In the genomic region with DNA sequence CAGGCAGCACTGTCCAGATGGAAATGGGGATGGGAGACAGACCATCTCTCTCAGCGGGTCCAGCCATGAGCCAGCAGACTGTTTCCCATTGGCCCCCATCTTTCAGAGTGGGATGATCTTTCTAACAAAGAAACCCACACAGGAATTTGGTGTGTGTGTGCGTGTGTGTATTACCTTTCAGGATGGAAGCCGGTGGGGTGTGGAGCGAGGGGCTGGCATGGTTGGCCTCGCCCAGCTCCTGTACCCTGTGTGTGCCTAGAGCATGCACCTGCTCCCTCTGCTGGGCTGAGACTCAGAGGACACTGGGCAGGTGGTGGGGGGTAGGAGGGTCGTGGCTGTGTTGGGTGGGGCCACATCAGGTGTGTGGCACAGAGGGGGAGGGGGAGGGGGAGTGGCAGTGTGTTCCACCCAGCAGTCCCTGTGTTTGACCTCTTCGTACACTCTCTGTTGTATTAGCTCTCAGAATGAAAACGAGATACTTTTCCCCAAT, we compare ENCODE assay signal across 19 cellular contexts.
"Had no signal": no experiment of that assay in that cellular context is flagged by ENCODE, and none has a peak within 500 bp of the region (broad histone marks: within the 10 kb centered on the region; RNA-seq: fewer than 3 reads in every experiment).

No MANE protein-coding gene starts in this region.

- H3K27me3 ChIP-seq: adrenal gland, breast epithelium, upper lobe of left lung had no signal

- H3K4me1 Mint-ChIP-seq: central memory CD8-positive, alpha-beta T cell had no signal

- H3K36me3 Mint-ChIP-seq: activated naive CD8-positive, alpha-beta T cell; memory B cell; natural killer cell treated with Interleukin-12 subunit alpha and Interleukin-12 subunit beta and Interleukin-15 and Interleukin-18, amount 100 ng/mL, for 72 hours had no signal

- H3K4me3 ChIP-seq: adrenal gland, breast epithelium, esophagus squamous epithelium, gastroesophageal sphincter, upper lobe of left lung had no signal

- ATAC-seq: effector memory CD8-positive, alpha-beta T cell; gastroesophageal sphincter; natural killer cell treated with Interleukin-12 subunit alpha and Interleukin-12 subunit beta and Interleukin-15 and Interleukin-18, amount 100 ng/mL, for 72 hours; stimulated activated naive CD8-positive, alpha-beta T cell treated with anti-CD3 and anti-CD28 coated beads, Interleukin-15, Interleukin-2, amounts not matched to agents 100 U/mL and 50 U/mL, for 24 hours had no signal

- H3K4me3 Mint-ChIP-seq: activated naive CD8-positive, alpha-beta T cell; central memory CD8-positive, alpha-beta T cell; effector memory CD8-positive, alpha-beta T cell; memory B cell; natural killer cell treated with Interleukin-12 subunit alpha and Interleukin-12 subunit beta and Interleukin-15 and Interleukin-18, amount 100 ng/mL, for 72 hours had no signal

- H3K4me1 ChIP-seq: adrenal gland, breast epithelium, esophagus squamous epithelium, gastroesophageal sphincter had no signal

- H3K36me3 ChIP-seq: adrenal gland, breast epithelium had no signal

- H3K27ac ChIP-seq: adrenal gland, breast epithelium, esophagus squamous epithelium, gastroesophageal sphincter, upper lobe of left lung, WERI-Rb-1 had no signal

- H3K9me3 ChIP-seq: adrenal gland, breast epithelium, esophagus squamous epithelium, gastroesophageal sphincter, upper lobe of left lung had no signal

- DNase-seq: activated CD4-positive, alpha-beta T cell treated with anti-CD3 and anti-CD28 coated beads for 1 hour; activated naive CD4-positive, alpha-beta T cell; activated T-cell treated with anti-CD3 and anti-CD28 coated beads, Interleukin-2, amount 50 U/mL, for 1 hour; adrenal gland; effector memory CD8-positive, alpha-beta T cell; esophagus squamous epithelium; head of caudate nucleus; hypothalamus; stimulated activated CD4-positive, alpha-beta T cell treated with anti-CD3 and anti-CD28 coated beads, Interleukin-4, amount 100 ng/mL, for 24 hours; stimulated activated naive CD8-positive, alpha-beta T cell treated with anti-CD3 and anti-CD28 coated beads, Interleukin-15, Interleukin-2, amounts not matched to agents 100 U/mL and 50 U/mL, for 24 hours; T-helper 1 cell; upper lobe of left lung; WERI-Rb-1 had no signal

- H3K9me3 Mint-ChIP-seq: central memory CD8-positive, alpha-beta T cell; effector memory CD8-positive, alpha-beta T cell; memory B cell; natural killer cell treated with Interleukin-12 subunit alpha and Interleukin-12 subunit beta and Interleukin-15 and Interleukin-18, amount 100 ng/mL, for 72 hours had no signal

- H3K27ac Mint-ChIP-seq: activated naive CD8-positive, alpha-beta T cell; effector memory CD8-positive, alpha-beta T cell; memory B cell; natural killer cell treated with Interleukin-12 subunit alpha and Interleukin-12 subunit beta and Interleukin-15 and Interleukin-18, amount 100 ng/mL, for 72 hours had no signal
